Comparison of ENCODE assay signal across 1 cellular context in the genomic region with DNA sequence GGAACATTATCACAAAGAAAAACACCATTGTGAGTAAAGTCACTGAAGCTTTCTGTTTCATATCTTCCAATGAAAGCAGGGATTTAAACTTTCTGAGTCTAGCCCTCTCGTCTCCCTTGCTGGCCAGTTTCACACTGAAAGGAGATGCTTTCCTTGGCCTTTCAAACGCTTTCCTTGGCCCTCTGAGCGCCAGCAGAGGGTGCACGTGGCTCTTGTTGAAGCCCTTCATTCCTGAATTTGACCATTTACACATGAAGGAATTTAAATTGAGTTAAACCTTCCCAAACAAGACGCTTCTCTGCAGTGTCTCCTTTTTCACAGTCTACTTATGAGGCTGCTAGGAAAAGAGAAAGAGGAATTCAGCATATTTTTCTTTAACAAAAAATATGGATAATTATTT.
TF ChIP-seq lines count a peak whose summit lies in the region.

No MANE protein-coding gene starts in this region.

TF ChIP-seq in K562, 482 proteins besides CTCF, POLR2A, EP300 and RAD21 (continued from another document):
- TF ChIP-seq, protein P1, sequence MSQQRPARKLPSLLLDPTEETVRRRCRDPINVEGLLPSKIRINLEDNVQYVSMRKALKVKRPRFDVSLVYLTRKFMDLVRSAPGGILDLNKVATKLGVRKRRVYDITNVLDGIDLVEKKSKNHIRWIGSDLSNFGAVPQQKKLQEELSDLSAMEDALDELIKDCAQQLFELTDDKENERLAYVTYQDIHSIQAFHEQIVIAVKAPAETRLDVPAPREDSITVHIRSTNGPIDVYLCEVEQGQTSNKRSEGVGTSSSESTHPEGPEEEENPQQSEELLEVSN (IDR thresholded peaks at IDR 0.05; ENCODE audit: borderline replicate concordance in 1 of 2, extremely low read depth in 1 of 2, insufficient read depth in 1 of 2, insufficient read length in 1 of 2, low read depth in 1 of 2, low read length in 1 of 2, poor library complexity in 1 of 2, severe bottlenecking in 1 of 2), result peak in 1 of 2 experiments; percentile 61
- TF ChIP-seq, protein P2, sequence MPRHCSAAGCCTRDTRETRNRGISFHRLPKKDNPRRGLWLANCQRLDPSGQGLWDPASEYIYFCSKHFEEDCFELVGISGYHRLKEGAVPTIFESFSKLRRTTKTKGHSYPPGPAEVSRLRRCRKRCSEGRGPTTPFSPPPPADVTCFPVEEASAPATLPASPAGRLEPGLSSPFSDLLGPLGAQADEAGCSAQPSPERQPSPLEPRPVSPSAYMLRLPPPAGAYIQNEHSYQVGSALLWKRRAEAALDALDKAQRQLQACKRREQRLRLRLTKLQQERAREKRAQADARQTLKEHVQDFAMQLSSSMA (CRISPR knock-in tag; IDR thresholded peaks at IDR 0.05), result no peak
- TF ChIP-seq, protein P3, sequence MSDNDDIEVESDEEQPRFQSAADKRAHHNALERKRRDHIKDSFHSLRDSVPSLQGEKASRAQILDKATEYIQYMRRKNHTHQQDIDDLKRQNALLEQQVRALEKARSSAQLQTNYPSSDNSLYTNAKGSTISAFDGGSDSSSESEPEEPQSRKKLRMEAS (CRISPR knock-in tag; IDR thresholded peaks at IDR 0.05), result peak; percentile 14; the same call in 1 of the 2 replicates
- TF ChIP-seq NCOA2 (IDR thresholded peaks at IDR 0.05; ENCODE audit: partially characterized antibody in 2 of 2) (no peak), SMC3 (conservative IDR thresholded peaks at IDR 0.05; ENCODE audit: insufficient read depth, low read depth, low read length) (peak; percentile 60), NONO (IDR thresholded peaks at IDR 0.05; ENCODE audit: low read depth in 2 of 2, low read length in 1 of 2) (no peak), GATAD2B (IDR thresholded peaks at IDR 0.05; ENCODE audit: borderline replicate concordance) (no peak), CBX2 (IDR thresholded peaks at IDR 0.05; ENCODE audit: insufficient read depth, low read length, poor library complexity, severe bottlenecking) (no peak), HDAC8 (tag; IDR thresholded peaks at IDR 0.05) (no peak), L3MBTL2 (IDR thresholded peaks at IDR 0.05) (peak; percentile 62)
- TF ChIP-seq, protein P4, sequence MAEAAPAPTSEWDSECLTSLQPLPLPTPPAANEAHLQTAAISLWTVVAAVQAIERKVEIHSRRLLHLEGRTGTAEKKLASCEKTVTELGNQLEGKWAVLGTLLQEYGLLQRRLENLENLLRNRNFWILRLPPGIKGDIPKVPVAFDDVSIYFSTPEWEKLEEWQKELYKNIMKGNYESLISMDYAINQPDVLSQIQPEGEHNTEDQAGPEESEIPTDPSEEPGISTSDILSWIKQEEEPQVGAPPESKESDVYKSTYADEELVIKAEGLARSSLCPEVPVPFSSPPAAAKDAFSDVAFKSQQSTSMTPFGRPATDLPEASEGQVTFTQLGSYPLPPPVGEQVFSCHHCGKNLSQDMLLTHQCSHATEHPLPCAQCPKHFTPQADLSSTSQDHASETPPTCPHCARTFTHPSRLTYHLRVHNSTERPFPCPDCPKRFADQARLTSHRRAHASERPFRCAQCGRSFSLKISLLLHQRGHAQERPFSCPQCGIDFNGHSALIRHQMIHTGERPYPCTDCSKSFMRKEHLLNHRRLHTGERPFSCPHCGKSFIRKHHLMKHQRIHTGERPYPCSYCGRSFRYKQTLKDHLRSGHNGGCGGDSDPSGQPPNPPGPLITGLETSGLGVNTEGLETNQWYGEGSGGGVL (CRISPR knock-in tag; IDR thresholded peaks at IDR 0.05), result no peak
- TF ChIP-seq, protein P5, sequence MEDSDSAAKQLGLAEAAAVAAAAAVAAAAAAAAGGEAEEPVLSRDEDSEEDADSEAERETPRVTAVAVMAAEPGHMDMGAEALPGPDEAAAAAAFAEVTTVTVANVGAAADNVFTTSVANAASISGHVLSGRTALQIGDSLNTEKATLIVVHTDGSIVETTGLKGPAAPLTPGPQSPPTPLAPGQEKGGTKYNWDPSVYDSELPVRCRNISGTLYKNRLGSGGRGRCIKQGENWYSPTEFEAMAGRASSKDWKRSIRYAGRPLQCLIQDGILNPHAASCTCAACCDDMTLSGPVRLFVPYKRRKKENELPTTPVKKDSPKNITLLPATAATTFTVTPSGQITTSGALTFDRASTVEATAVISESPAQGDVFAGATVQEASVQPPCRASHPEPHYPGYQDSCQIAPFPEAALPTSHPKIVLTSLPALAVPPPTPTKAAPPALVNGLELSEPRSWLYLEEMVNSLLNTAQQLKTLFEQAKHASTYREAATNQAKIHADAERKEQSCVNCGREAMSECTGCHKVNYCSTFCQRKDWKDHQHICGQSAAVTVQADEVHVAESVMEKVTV (CRISPR knock-in tag; IDR thresholded peaks at IDR 0.05), result 0 out of 2 replicates have a peak, but pooled peaks have one; percentile 44
- TF ChIP-seq, protein P6, sequence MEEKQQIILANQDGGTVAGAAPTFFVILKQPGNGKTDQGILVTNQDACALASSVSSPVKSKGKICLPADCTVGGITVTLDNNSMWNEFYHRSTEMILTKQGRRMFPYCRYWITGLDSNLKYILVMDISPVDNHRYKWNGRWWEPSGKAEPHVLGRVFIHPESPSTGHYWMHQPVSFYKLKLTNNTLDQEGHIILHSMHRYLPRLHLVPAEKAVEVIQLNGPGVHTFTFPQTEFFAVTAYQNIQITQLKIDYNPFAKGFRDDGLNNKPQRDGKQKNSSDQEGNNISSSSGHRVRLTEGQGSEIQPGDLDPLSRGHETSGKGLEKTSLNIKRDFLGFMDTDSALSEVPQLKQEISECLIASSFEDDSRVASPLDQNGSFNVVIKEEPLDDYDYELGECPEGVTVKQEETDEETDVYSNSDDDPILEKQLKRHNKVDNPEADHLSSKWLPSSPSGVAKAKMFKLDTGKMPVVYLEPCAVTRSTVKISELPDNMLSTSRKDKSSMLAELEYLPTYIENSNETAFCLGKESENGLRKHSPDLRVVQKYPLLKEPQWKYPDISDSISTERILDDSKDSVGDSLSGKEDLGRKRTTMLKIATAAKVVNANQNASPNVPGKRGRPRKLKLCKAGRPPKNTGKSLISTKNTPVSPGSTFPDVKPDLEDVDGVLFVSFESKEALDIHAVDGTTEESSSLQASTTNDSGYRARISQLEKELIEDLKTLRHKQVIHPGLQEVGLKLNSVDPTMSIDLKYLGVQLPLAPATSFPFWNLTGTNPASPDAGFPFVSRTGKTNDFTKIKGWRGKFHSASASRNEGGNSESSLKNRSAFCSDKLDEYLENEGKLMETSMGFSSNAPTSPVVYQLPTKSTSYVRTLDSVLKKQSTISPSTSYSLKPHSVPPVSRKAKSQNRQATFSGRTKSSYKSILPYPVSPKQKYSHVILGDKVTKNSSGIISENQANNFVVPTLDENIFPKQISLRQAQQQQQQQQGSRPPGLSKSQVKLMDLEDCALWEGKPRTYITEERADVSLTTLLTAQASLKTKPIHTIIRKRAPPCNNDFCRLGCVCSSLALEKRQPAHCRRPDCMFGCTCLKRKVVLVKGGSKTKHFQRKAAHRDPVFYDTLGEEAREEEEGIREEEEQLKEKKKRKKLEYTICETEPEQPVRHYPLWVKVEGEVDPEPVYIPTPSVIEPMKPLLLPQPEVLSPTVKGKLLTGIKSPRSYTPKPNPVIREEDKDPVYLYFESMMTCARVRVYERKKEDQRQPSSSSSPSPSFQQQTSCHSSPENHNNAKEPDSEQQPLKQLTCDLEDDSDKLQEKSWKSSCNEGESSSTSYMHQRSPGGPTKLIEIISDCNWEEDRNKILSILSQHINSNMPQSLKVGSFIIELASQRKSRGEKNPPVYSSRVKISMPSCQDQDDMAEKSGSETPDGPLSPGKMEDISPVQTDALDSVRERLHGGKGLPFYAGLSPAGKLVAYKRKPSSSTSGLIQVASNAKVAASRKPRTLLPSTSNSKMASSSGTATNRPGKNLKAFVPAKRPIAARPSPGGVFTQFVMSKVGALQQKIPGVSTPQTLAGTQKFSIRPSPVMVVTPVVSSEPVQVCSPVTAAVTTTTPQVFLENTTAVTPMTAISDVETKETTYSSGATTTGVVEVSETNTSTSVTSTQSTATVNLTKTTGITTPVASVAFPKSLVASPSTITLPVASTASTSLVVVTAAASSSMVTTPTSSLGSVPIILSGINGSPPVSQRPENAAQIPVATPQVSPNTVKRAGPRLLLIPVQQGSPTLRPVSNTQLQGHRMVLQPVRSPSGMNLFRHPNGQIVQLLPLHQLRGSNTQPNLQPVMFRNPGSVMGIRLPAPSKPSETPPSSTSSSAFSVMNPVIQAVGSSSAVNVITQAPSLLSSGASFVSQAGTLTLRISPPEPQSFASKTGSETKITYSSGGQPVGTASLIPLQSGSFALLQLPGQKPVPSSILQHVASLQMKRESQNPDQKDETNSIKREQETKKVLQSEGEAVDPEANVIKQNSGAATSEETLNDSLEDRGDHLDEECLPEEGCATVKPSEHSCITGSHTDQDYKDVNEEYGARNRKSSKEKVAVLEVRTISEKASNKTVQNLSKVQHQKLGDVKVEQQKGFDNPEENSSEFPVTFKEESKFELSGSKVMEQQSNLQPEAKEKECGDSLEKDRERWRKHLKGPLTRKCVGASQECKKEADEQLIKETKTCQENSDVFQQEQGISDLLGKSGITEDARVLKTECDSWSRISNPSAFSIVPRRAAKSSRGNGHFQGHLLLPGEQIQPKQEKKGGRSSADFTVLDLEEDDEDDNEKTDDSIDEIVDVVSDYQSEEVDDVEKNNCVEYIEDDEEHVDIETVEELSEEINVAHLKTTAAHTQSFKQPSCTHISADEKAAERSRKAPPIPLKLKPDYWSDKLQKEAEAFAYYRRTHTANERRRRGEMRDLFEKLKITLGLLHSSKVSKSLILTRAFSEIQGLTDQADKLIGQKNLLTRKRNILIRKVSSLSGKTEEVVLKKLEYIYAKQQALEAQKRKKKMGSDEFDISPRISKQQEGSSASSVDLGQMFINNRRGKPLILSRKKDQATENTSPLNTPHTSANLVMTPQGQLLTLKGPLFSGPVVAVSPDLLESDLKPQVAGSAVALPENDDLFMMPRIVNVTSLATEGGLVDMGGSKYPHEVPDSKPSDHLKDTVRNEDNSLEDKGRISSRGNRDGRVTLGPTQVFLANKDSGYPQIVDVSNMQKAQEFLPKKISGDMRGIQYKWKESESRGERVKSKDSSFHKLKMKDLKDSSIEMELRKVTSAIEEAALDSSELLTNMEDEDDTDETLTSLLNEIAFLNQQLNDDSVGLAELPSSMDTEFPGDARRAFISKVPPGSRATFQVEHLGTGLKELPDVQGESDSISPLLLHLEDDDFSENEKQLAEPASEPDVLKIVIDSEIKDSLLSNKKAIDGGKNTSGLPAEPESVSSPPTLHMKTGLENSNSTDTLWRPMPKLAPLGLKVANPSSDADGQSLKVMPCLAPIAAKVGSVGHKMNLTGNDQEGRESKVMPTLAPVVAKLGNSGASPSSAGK (IDR thresholded peaks at IDR 0.05), result peak; percentile 44; the same call in 1 of the 2 replicates
- TF ChIP-seq, protein P7, sequence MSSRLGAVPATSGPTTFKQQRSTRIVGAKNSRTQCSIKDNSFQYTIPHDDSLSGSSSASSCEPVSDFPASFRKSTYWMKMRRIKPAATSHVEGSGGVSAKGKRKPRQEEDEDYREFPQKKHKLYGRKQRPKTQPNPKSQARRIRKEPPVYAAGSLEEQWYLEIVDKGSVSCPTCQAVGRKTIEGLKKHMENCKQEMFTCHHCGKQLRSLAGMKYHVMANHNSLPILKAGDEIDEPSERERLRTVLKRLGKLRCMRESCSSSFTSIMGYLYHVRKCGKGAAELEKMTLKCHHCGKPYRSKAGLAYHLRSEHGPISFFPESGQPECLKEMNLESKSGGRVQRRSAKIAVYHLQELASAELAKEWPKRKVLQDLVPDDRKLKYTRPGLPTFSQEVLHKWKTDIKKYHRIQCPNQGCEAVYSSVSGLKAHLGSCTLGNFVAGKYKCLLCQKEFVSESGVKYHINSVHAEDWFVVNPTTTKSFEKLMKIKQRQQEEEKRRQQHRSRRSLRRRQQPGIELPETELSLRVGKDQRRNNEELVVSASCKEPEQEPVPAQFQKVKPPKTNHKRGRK (tag; IDR thresholded peaks at IDR 0.05), result no peak
- TF ChIP-seq, protein P8, sequence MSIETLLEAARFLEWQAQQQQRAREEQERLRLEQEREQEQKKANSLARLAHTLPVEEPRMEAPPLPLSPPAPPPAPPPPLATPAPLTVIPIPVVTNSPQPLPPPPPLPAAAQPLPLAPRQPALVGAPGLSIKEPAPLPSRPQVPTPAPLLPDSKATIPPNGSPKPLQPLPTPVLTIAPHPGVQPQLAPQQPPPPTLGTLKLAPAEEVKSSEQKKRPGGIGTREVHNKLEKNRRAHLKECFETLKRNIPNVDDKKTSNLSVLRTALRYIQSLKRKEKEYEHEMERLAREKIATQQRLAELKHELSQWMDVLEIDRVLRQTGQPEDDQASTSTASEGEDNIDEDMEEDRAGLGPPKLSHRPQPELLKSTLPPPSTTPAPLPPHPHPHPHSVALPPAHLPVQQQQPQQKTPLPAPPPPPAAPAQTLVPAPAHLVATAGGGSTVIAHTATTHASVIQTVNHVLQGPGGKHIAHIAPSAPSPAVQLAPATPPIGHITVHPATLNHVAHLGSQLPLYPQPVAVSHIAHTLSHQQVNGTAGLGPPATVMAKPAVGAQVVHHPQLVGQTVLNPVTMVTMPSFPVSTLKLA (conservative IDR thresholded peaks at IDR 0.05), result 0 out of 4 replicates have a peak, but pooled peaks of 1 of the 2 experiments have one; percentile 23
